In genomic region chr20:51500311-51500710, GRCh38 we compare ENCODE assay signal across 8 cellular contexts. TPM values are rescaled to one million over a fixed set of nuclear protein-coding genes. Genes with fewer than 3 reads are reported as not detected.
DNase-seq lines count a peak whose midpoint lies in the region; ATAC-seq and TF ChIP-seq lines count a peak whose summit lies in the region.

No MANE protein-coding gene starts in this region.

- no peak for TF ChIP-seq CTCF in mesothelial cell of epicardium (IDR thresholded peaks at IDR 0.05; ENCODE audit: unreplicated experiment)
- TF ChIP-seq CTCF in gastroesophageal sphincter (IDR thresholded peaks at IDR 0.05): no peak

- no peaks in the 10 kb centered on the region for H3K27me3 ChIP-seq in CD4-positive, CD25-positive, alpha-beta regulatory T cell (ENCODE audit: control insufficient read depth, insufficient read depth, low read length)
- H3K27me3 ChIP-seq in gastroesophageal sphincter: no peaks in the 10 kb centered on the region

- no peaks in the 10 kb centered on the region for H3K27me3 Mint-ChIP-seq in CD4-positive, CD25-positive, alpha-beta regulatory T cell
- H3K27me3 Mint-ChIP-seq in activated T-cell treated with anti-CD3 and anti-CD28 coated beads, Interleukin-2, amount 50 U/mL, for 72 hours (ENCODE audit: low read depth): no peaks in the 10 kb centered on the region
- no peaks in the 10 kb centered on the region for H3K27me3 Mint-ChIP-seq in mesothelial cell of epicardium (ENCODE audit: low read depth)

- peaks cover 57% of the 10 kb centered on the region for H3K4me1 ChIP-seq in CD4-positive, CD25-positive, alpha-beta regulatory T cell (ENCODE audit: control insufficient read depth, insufficient read depth, low read length, poor library complexity, severe bottlenecking)
- peaks cover 0 to 26% (median 4%) of the 10 kb centered on the region in 3 donors for H3K4me1 ChIP-seq in gastroesophageal sphincter

- H3K4me3 ChIP-seq in CD4-positive, CD25-positive, alpha-beta regulatory T cell (ENCODE audit: low read depth, low read length): peak overlapping the region; percentile 37
- no peak overlapping the region for H3K4me3 ChIP-seq in Jurkat, Clone E6-1 (ENCODE audit: low read length)
- no peak overlapping the region for H3K4me3 ChIP-seq in gastroesophageal sphincter

- H3K36me3 Mint-ChIP-seq in CD4-positive, CD25-positive, alpha-beta regulatory T cell: peaks cover 11% of the 10 kb centered on the region
- H3K36me3 Mint-ChIP-seq in activated T-cell treated with anti-CD3 and anti-CD28 coated beads, Interleukin-2, amount 50 U/mL, for 72 hours (ENCODE audit: insufficient read depth in 2 of 2): peaks cover 17 to 30% of the 10 kb centered on the region in 2 donors
- peaks cover 8% of the 10 kb centered on the region for H3K36me3 Mint-ChIP-seq in mesothelial cell of epicardium

- DNase-seq in CD4-positive, CD25-positive, alpha-beta regulatory T cell: peak in 2 of 3 donors; percentile 58 to 76
- DNase-seq in Jurkat, Clone E6-1 (ENCODE audit: low read depth, low spot score): peak; percentile 39
- DNase-seq in activated T-cell treated with anti-CD3 and anti-CD28 coated beads, Interleukin-2, amount 50 U/mL, for 72 hours: peak; percentile 47 to 70
- DNase-seq in stimulated activated CD4-positive, alpha-beta T cell treated with anti-CD3 and anti-CD28 coated beads, Interleukin-4, amount 100 ng/mL, for 24 hours: peak; percentile 59
- DNase-seq in mesothelial cell of epicardium (ENCODE audit: low spot score in 2 of 2, unreplicated experiment in 2 of 2): no peak
- no peak for DNase-seq in NCI-H1092 treated with DMSO at 0.1 percent for 48 hours (lab: John Stamatoyannopoulos, UW)

- H3K27ac Mint-ChIP-seq in CD4-positive, CD25-positive, alpha-beta regulatory T cell: peak overlapping the region in 2 of 3 donors; percentile 76 to 97
- peak overlapping the region; percentile 89 for H3K27ac Mint-ChIP-seq in activated T-cell treated with anti-CD3 and anti-CD28 coated beads, Interleukin-2, amount 50 U/mL, for 72 hours
- H3K27ac Mint-ChIP-seq in mesothelial cell of epicardium: no peak overlapping the region

- WGBS in gastroesophageal sphincter (ENCODE audit: low coverage in 1 of 2), 2 donors: 61% methylated on average over 2 of the region's 3 CpGs; no CpG with 5 or more reads in 1 of the 2 donors

- H3K27ac ChIP-seq in CD4-positive, CD25-positive, alpha-beta regulatory T cell (ENCODE audit: insufficient read depth, low read length, poor library complexity, severe bottlenecking): peak overlapping the region; percentile 70
- H3K27ac ChIP-seq in gastroesophageal sphincter: no peak overlapping the region

- peak; percentile 94 to 95 for ATAC-seq in CD4-positive, CD25-positive, alpha-beta regulatory T cell (ENCODE audit: low read depth in 2 of 2)
- ATAC-seq in GM21360 (IDR thresholded peaks at IDR 0.05; ENCODE audit: unreplicated experiment): peak; percentile 62
- peak; percentile 87 for ATAC-seq in activated T-cell treated with anti-CD3 and anti-CD28 coated beads, Interleukin-2, amount 50 U/mL, for 72 hours (replicated peaks in 1 of 2)
- ATAC-seq in gastroesophageal sphincter: no peak

- no peaks in the 10 kb centered on the region for H3K9me3 ChIP-seq in CD4-positive, CD25-positive, alpha-beta regulatory T cell (ENCODE audit: control insufficient read depth in 2 of 2, low read length in 2 of 2)
- no peaks in the 10 kb centered on the region for H3K9me3 ChIP-seq in gastroesophageal sphincter

- TF ChIP-seq POLR2A in gastroesophageal sphincter (IDR thresholded peaks at IDR 0.05): no peak

- H3K36me3 ChIP-seq in CD4-positive, CD25-positive, alpha-beta regulatory T cell (ENCODE audit: control insufficient read depth, insufficient read depth, low read length): peaks cover 18% of the 10 kb centered on the region
- no peaks in the 10 kb centered on the region for H3K36me3 ChIP-seq in gastroesophageal sphincter

- no peaks in the 10 kb centered on the region for H3K9me3 Mint-ChIP-seq in CD4-positive, CD25-positive, alpha-beta regulatory T cell
- peaks cover 0 to 2% of the 10 kb centered on the region in 2 donors for H3K9me3 Mint-ChIP-seq in activated T-cell treated with anti-CD3 and anti-CD28 coated beads, Interleukin-2, amount 50 U/mL, for 72 hours
- H3K9me3 Mint-ChIP-seq in mesothelial cell of epicardium: no peaks in the 10 kb centered on the region

- no peak for TF ChIP-seq EP300 in gastroesophageal sphincter (IDR thresholded peaks at IDR 0.05)

- peaks cover 20 to 81% (median 63%) of the 10 kb centered on the region in 4 donors for H3K4me1 Mint-ChIP-seq in CD4-positive, CD25-positive, alpha-beta regulatory T cell
- peaks cover 64% of the 10 kb centered on the region for H3K4me1 Mint-ChIP-seq in activated T-cell treated with anti-CD3 and anti-CD28 coated beads, Interleukin-2, amount 50 U/mL, for 72 hours (ENCODE audit: low read depth)
- peaks cover 47% of the 10 kb centered on the region for H3K4me1 Mint-ChIP-seq in mesothelial cell of epicardium

- H3K4me3 Mint-ChIP-seq in CD4-positive, CD25-positive, alpha-beta regulatory T cell: peak overlapping the region; percentile 41 to 85 (median 66)
- peak overlapping the region; percentile 29 to 55 for H3K4me3 Mint-ChIP-seq in activated T-cell treated with anti-CD3 and anti-CD28 coated beads, Interleukin-2, amount 50 U/mL, for 72 hours
- no peak overlapping the region for H3K4me3 Mint-ChIP-seq in mesothelial cell of epicardium

RNA-seq across cellular contexts. Expression of gene NFATC2, which starts 42.2 kb away (rescaled TPM):
- total RNA-seq in CD4-positive, CD25-positive, alpha-beta regulatory T cell: 56.8 TPM
- polyA plus RNA-seq in CD4-positive, CD25-positive, alpha-beta regulatory T cell: 10 to 100 TPM; 11.0 to 17.6 (median 13.5) TPM
- 11.8 TPM for polyA plus RNA-seq in Jurkat, Clone E6-1 (2012; ENCODE audit: insufficient read depth, insufficient read length)
- total RNA-seq in activated T-cell treated with anti-CD3 and anti-CD28 coated beads, Interleukin-2, amount 50 U/mL, for 72 hours: 10 to 100 TPM; 29.4 to 39.9 TPM
- total RNA-seq in mesothelial cell of epicardium: 13.1 to 14.0 TPM (median 14.0 TPM) in 3 replicates
- 10 to 100 TPM in 2 of 4 donors, 1 to 10 TPM in 2; 4.4 to 20.2 (median 9.0) TPM for total RNA-seq in gastroesophageal sphincter

Comparison
In these comparisons a context has a peak if more than half of its experiments do, and no peak if none do; other contexts are left out.
1. DNase-seq: peak in CD4-positive, CD25-positive, alpha-beta regulatory T cell (2 of 3), Jurkat, Clone E6-1 (single experiment), activated T-cell treated with anti-CD3 and anti-CD28 coated beads, Interleukin-2, amount 50 U/mL, for 72 hours (2 of 2) and stimulated activated CD4-positive, alpha-beta T cell treated with anti-CD3 and anti-CD28 coated beads, Interleukin-4, amount 100 ng/mL, for 24 hours (single experiment); none in mesothelial cell of epicardium (0 of 2) and NCI-H1092 treated with DMSO at 0.1 percent for 48 hours (single experiment).